ENCODE assay signal across 11 cellular contexts in genomic region chr2:230872968-230873669, GRCh38. TPM values are rescaled to one million over a fixed set of nuclear protein-coding genes. Genes with fewer than 3 reads are reported as not detected.
A peak's percentile ranks its signal among the peaks of the same experiment; 100 is the strongest.
DNase-seq lines count a peak whose midpoint lies in the region; ATAC-seq lines count a peak whose summit lies in the region.
"Had no signal": no experiment of that assay in that cellular context is flagged by ENCODE, and none has a peak within 500 bp of the region (broad histone marks: within the 10 kb centered on the region; RNA-seq: fewer than 3 reads in every experiment).

No MANE protein-coding gene starts in this region.

- no peaks in the 10 kb centered on the region for H3K9me3 ChIP-seq in NT2/D1 (ENCODE audit: insufficient read depth, low read length)
- H3K9me3 ChIP-seq: suprapubic skin had no signal

- H3K4me3 ChIP-seq in NT2/D1 (ENCODE audit: insufficient read length, low read depth), result no peak overlapping the region
- H3K4me3 ChIP-seq: suprapubic skin had no signal

- ATAC-seq in HG02623 (IDR thresholded peaks at IDR 0.05; ENCODE audit: unreplicated experiment), result peak; percentile 57
- ATAC-seq: naive thymus-derived CD4-positive, alpha-beta T cell had no signal

- H3K27me3 Mint-ChIP-seq in activated CD4-positive, alpha-beta T cell treated with anti-CD3 and anti-CD28 coated beads, Interleukin-2, amount 10 ng/mL, durations not matched to agents 7 days and 5 days, result no peaks in the 10 kb centered on the region

- H3K27me3 ChIP-seq in NT2/D1 (ENCODE audit: insufficient read depth, insufficient read length), result no peaks in the 10 kb centered on the region
- H3K27me3 ChIP-seq: suprapubic skin had no signal

- POLR2A ChIA-PET in activated CD4-positive, alpha-beta T cell treated with anti-CD3 and anti-CD28 coated beads, Interleukin-2, amount 10 ng/mL, durations not matched to agents 7 days and 5 days (lab: Charles Lee), result no interaction called here

- H3K36me3 Mint-ChIP-seq in activated CD4-positive, alpha-beta T cell treated with anti-CD3 and anti-CD28 coated beads, Interleukin-2, amount 10 ng/mL, durations not matched to agents 7 days and 5 days (ENCODE audit: low read depth), result no peaks in the 10 kb centered on the region

- H3K4me3 Mint-ChIP-seq in activated CD4-positive, alpha-beta T cell treated with anti-CD3 and anti-CD28 coated beads, Interleukin-2, amount 10 ng/mL, durations not matched to agents 7 days and 5 days, result no peak overlapping the region
- H3K4me3 Mint-ChIP-seq: naive thymus-derived CD4-positive, alpha-beta T cell; T-helper 2 cell treated with Interferon-gamma antibody and Interleukin-4, amounts not matched to agents 5 μg/mL and 100 μg/mL, for 36 hours had no signal

- H3K36me3 ChIP-seq in NT2/D1 (ENCODE audit: insufficient read depth, insufficient read length, low read length), result peaks cover 68% of the 10 kb centered on the region

- peak overlapping the region; percentile 54 for H3K27ac Mint-ChIP-seq in activated CD4-positive, alpha-beta T cell treated with anti-CD3 and anti-CD28 coated beads, Interleukin-2, amount 10 ng/mL, durations not matched to agents 7 days and 5 days
- H3K27ac Mint-ChIP-seq: T-helper 2 cell treated with Interferon-gamma antibody and Interleukin-4, amounts not matched to agents 5 μg/mL and 100 μg/mL, for 36 hours had no signal

- no peaks in the 10 kb centered on the region for H3K9me3 Mint-ChIP-seq in activated CD4-positive, alpha-beta T cell treated with anti-CD3 and anti-CD28 coated beads, Interleukin-2, amount 10 ng/mL, durations not matched to agents 7 days and 5 days
- H3K9me3 Mint-ChIP-seq: naive thymus-derived CD4-positive, alpha-beta T cell; T-helper 2 cell treated with Interferon-gamma antibody and Interleukin-4, amounts not matched to agents 5 μg/mL and 100 μg/mL, for 36 hours had no signal

- H3K9ac ChIP-seq in NT2/D1 (ENCODE audit: insufficient read length, low read depth), result peak overlapping the region; percentile 36

- H3K4me1 ChIP-seq in NT2/D1 (ENCODE audit: insufficient read depth, insufficient read length), result peaks cover 65% of the 10 kb centered on the region

- CTCF ChIA-PET in activated CD4-positive, alpha-beta T cell treated with anti-CD3 and anti-CD28 coated beads, Interleukin-2, amount 10 ng/mL, durations not matched to agents 7 days and 5 days (lab: Charles Lee), result interaction anchor here (1.1 to 1.2 kb wide), 2 partner anchors 9 to 13 kb away, joined by 4 read pairs; no protein-coding TSS in a partner anchor

- no peak for DNase-seq in activated CD4-positive, alpha-beta T cell treated with anti-CD3 and anti-CD28 coated beads, Interleukin-2, amount 10 ng/mL, durations not matched to agents 7 days and 5 days
- DNase-seq in activated CD4-positive, alpha-beta T cell treated with anti-CD3 and anti-CD28 coated beads, Interleukin-2, amount 50 U/mL, for 4 hours, result no peak
- DNase-seq in NT2/D1 (ENCODE audit: low read depth, low spot score), result no peak
- DNase-seq in stimulated activated CD8-positive, alpha-beta memory T cell treated with anti-CD3 and anti-CD28 coated beads, Interleukin-4, amount 100 ng/mL, for 48 hours, result peak; percentile 29
- no peak for DNase-seq in SHP77 treated with DMSO at 0.1 percent for 48 hours (lab: John Stamatoyannopoulos, UW)
- no peak for DNase-seq in AML-193 (lab: John Stamatoyannopoulos, UW)
- no peak for DNase-seq in NCI-H2227 (lab: John Stamatoyannopoulos, UW; ENCODE audit: unreplicated experiment)

- H3K4me1 Mint-ChIP-seq in activated CD4-positive, alpha-beta T cell treated with anti-CD3 and anti-CD28 coated beads, Interleukin-2, amount 10 ng/mL, durations not matched to agents 7 days and 5 days, result peaks cover 39% of the 10 kb centered on the region

RNA-seq across cellular contexts. Expression of gene ITM2C, which starts 8.4 kb away (rescaled TPM):
- total RNA-seq in activated CD4-positive, alpha-beta T cell treated with anti-CD3 and anti-CD28 coated beads, Interleukin-2, amount 10 ng/mL, durations not matched to agents 7 days and 5 days, result 10 to 100 TPM; 29.4 to 30.4 TPM

RNA-seq across cellular contexts. Expression of gene GPR55, which starts 51.9 kb away (rescaled TPM):
- total RNA-seq in activated CD4-positive, alpha-beta T cell treated with anti-CD3 and anti-CD28 coated beads, Interleukin-2, amount 10 ng/mL, durations not matched to agents 7 days and 5 days, result 1 to 10 TPM; 9.2 to 9.4 TPM
